In genomic region chr2:121291251-121291580, GRCh38 we compare ENCODE assay signal across 1 cellular context.
TF ChIP-seq lines count a peak whose summit lies in the region.

No MANE protein-coding gene starts in this region.

TF ChIP-seq in K562, 482 proteins besides CTCF, POLR2A, EP300 and RAD21:
- TF ChIP-seq RBM25 (IDR thresholded peaks at IDR 0.05; ENCODE audit: low read depth, low read length, severe bottlenecking): peak; percentile 77
- TF ChIP-seq USF1 (CRISPR knock-in tag; IDR thresholded peaks at IDR 0.05): no peak
- TF ChIP-seq BRCA1 (IDR thresholded peaks at IDR 0.05): no peak
- TF ChIP-seq BRCA1 (CRISPR knock-in tag; IDR thresholded peaks at IDR 0.05): no peak
- 0 out of 4 replicates have a peak, but pooled peaks of 1 of the 2 experiments have one; percentile 7 for TF ChIP-seq KDM1A (IDR thresholded peaks at IDR 0.05)
- TF ChIP-seq ZBTB2 (IDR thresholded peaks at IDR 0.05): no peak
